In the genomic region with DNA sequence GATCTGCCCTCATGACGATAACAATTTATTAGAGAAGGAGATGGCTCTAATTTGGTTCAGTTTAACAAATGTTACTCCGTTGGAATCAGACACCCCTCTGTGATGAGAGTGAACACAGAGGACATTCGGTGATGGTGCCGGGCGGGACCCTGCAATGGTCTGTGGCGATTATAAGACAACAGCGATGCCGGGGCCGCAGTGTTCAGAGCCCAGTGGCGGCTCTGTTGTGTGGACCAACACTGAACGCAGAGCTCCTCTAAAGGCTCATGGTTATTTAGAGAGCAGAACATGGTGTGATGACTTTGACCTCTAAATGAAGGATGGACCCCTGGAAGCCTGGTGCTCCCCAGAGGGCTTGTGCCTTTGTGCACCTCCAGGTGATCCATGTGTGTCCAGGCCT, we compare ENCODE assay signal across 37 cellular contexts. TPM values are rescaled to one million over a fixed set of nuclear protein-coding genes. Genes with fewer than 3 reads are reported as not detected.
"Had no signal": no experiment of that assay in that cellular context is flagged by ENCODE, and none has a peak within 500 bp of the region (broad histone marks: within the 10 kb centered on the region; RNA-seq: fewer than 3 reads in every experiment).

No MANE protein-coding gene starts in this region.

- DNase-seq: activated B cell treated with CpG ODN at 0.5 μM for 24 hours; activated CD4-positive, alpha-beta memory T cell treated with anti-CD3 and anti-CD28 coated beads for 36 hours; activated CD4-positive, alpha-beta T cell treated with anti-CD3 and anti-CD28 coated beads for 4 hours; activated CD4-positive, alpha-beta T cell treated with anti-CD3 and anti-CD28 coated beads, Interleukin-2, amount 10 ng/mL, durations not matched to agents 24 days and 14 days; activated CD4-positive, alpha-beta T cell treated with anti-CD3 and anti-CD28 coated beads, Interleukin-2, amount 50 U/mL, for 1 hour; activated CD4-positive, alpha-beta T cell treated with anti-CD3 and anti-CD28 coated beads, Interleukin-2, amount 50 U/mL, for 4 hours; activated CD4-positive, CD25-positive, alpha-beta regulatory T cell treated with anti-CD3 and anti-CD28 coated beads, Interleukin-2, amount 50 U/mL, for 72 hours; activated CD8-positive, alpha-beta T cell treated with anti-CD3 and anti-CD28 coated beads for 36 hours; activated effector memory CD4-positive, alpha-beta T cell treated with anti-CD3 and anti-CD28 coated beads, Interleukin-2, amount 50 U/mL, for 16 hours; activated gamma-delta T cell treated with Interleukin-2 at 50 U/mL for 16 hours; activated naive CD4-positive, alpha-beta T cell; activated naive CD4-positive, alpha-beta T cell treated with anti-CD3 and anti-CD28 coated beads for 36 hours; activated naive CD4-positive, alpha-beta T cell treated with anti-CD3 and anti-CD28 coated beads, Interleukin-2, amount 50 U/mL, for 16 hours; activated naive CD8-positive, alpha-beta T cell treated with anti-CD3 and anti-CD28 coated beads for 36 hours; activated T-cell treated with anti-CD3 and anti-CD28 coated beads for 4 hours; activated T-cell treated with anti-CD3 and anti-CD28 coated beads, Interleukin-2, amount 50 U/mL, for 1 hour; activated T-cell treated with anti-CD3 and anti-CD28 coated beads, Interleukin-2, amount 50 U/mL, for 4 hours; activated T-cell treated with anti-CD3 and anti-CD28 coated beads, Interleukin-2, amount 50 U/mL, for 72 hours; adrenal gland; amniotic stem cell; aorta; body of pancreas; brain microvascular endothelial cell; caudate nucleus; SW 1271; T-helper 1 cell; T-helper 2 cell; T-helper 9 cell had no signal

- H3K9me3 ChIP-seq: adrenal gland, body of pancreas, breast epithelium had no signal

- H3K4me1 Mint-ChIP-seq: activated CD4-positive, alpha-beta T cell treated with anti-CD3 and anti-CD28 coated beads, Interleukin-2, amount 10 ng/mL, durations not matched to agents 24 days and 14 days; activated T-helper 17 cell treated with anti-CD3 and anti-CD28 coated beads, Interleukin-2, amount 50 U/mL, for 72 hours; central memory CD8-positive, alpha-beta T cell had no signal

- H3K36me3 Mint-ChIP-seq: activated CD4-positive, alpha-beta memory T cell treated with anti-CD3 and anti-CD28 coated beads for 36 hours; activated naive CD8-positive, alpha-beta T cell treated with anti-CD3 and anti-CD28 coated beads for 36 hours had no signal

- ATAC-seq: activated CD8-positive, alpha-beta T cell treated with anti-CD3 and anti-CD28 coated beads for 36 hours; activated naive CD4-positive, alpha-beta T cell treated with anti-CD3 and anti-CD28 coated beads, Interleukin-2, amount 50 U/mL, for 72 hours; activated T-cell treated with anti-CD3 and anti-CD28 coated beads, Interleukin-2, amount 50 U/mL, for 4 hours; activated T-cell treated with anti-CD3 and anti-CD28 coated beads, Interleukin-2, amount 50 U/mL, for 72 hours; activated T-helper 17 cell treated with anti-CD3 and anti-CD28 coated beads, Interleukin-2, amount 50 U/mL, for 72 hours; body of pancreas had no signal

- H3K27ac Mint-ChIP-seq: activated B cell treated with CpG ODN at 0.5 μM for 24 hours; activated CD4-positive, alpha-beta memory T cell treated with anti-CD3 and anti-CD28 coated beads for 36 hours; activated CD4-positive, alpha-beta T cell treated with anti-CD3 and anti-CD28 coated beads, Interleukin-2, amount 10 ng/mL, durations not matched to agents 24 days and 14 days; activated CD8-positive, alpha-beta T cell treated with anti-CD3 and anti-CD28 coated beads for 36 hours; activated naive CD4-positive, alpha-beta T cell treated with anti-CD3 and anti-CD28 coated beads for 36 hours; activated naive CD4-positive, alpha-beta T cell treated with anti-CD3 and anti-CD28 coated beads, Interleukin-2, amount 50 U/mL, for 72 hours; activated naive CD8-positive, alpha-beta T cell treated with anti-CD3 and anti-CD28 coated beads for 36 hours; activated T-cell treated with anti-CD3 and anti-CD28 coated beads, Interleukin-2, amount 50 U/mL, for 72 hours; activated T-helper 1 cell treated with anti-CD3 and anti-CD28 coated beads, Interleukin-12 subunit alpha, Interleukin-12 subunit beta, Interleukin-2, Interleukin-4 antibody, amounts not matched to agents 30 ng/mL and 10 ng/mL and 1 ng/mL, durations not matched to agents 14 hours and 24 hours and 36 hours; activated T-helper 17 cell treated with anti-CD3 and anti-CD28 coated beads, Interleukin-2, amount 50 U/mL, for 72 hours; T-helper 1 cell treated with Interleukin-12 subunit alpha and Interleukin-12 subunit beta and Interleukin-4 antibody, amounts not matched to agents 30 μg/mL and 1 μg/mL, for 36 hours; T-helper 2 cell treated with Interferon-gamma antibody and Interleukin-4, amounts not matched to agents 5 μg/mL and 100 μg/mL, for 36 hours had no signal

- H3K27ac ChIP-seq: adrenal gland, body of pancreas, brain microvascular endothelial cell, breast epithelium, VCaP had no signal

- H3K9me3 Mint-ChIP-seq: activated B cell treated with CpG ODN at 0.5 μM for 24 hours; activated CD4-positive, alpha-beta T cell treated with anti-CD3 and anti-CD28 coated beads, Interleukin-2, amount 10 ng/mL, durations not matched to agents 24 days and 14 days; activated CD8-positive, alpha-beta T cell treated with anti-CD3 and anti-CD28 coated beads for 36 hours; activated T-cell treated with anti-CD3 and anti-CD28 coated beads, Interleukin-2, amount 50 U/mL, for 4 hours; activated T-cell treated with anti-CD3 and anti-CD28 coated beads, Interleukin-2, amount 50 U/mL, for 72 hours; activated T-helper 1 cell treated with anti-CD3 and anti-CD28 coated beads, Interleukin-12 subunit alpha, Interleukin-12 subunit beta, Interleukin-2, Interleukin-4 antibody, amounts not matched to agents 30 ng/mL and 10 ng/mL and 1 ng/mL, durations not matched to agents 14 hours and 24 hours and 36 hours; activated T-helper 17 cell treated with anti-CD3 and anti-CD28 coated beads, Interleukin-2, amount 50 U/mL, for 72 hours; central memory CD8-positive, alpha-beta T cell; T-helper 1 cell treated with Interleukin-12 subunit alpha and Interleukin-12 subunit beta and Interleukin-4 antibody, amounts not matched to agents 30 μg/mL and 1 μg/mL, for 36 hours; T-helper 2 cell treated with Interferon-gamma antibody and Interleukin-4, amounts not matched to agents 5 μg/mL and 100 μg/mL, for 36 hours had no signal

- H3K27me3 Mint-ChIP-seq: activated B cell treated with CpG ODN at 0.5 μM for 24 hours; activated naive CD8-positive, alpha-beta T cell treated with anti-CD3 and anti-CD28 coated beads for 36 hours had no signal

- H3K4me1 ChIP-seq: adrenal gland, breast epithelium had no signal

- H3K36me3 ChIP-seq: adrenal gland, brain microvascular endothelial cell, breast epithelium had no signal

- H3K4me3 Mint-ChIP-seq: activated B cell treated with CpG ODN at 0.5 μM for 24 hours; activated CD4-positive, alpha-beta memory T cell treated with anti-CD3 and anti-CD28 coated beads for 36 hours; activated CD4-positive, alpha-beta T cell treated with anti-CD3 and anti-CD28 coated beads, Interleukin-2, amount 10 ng/mL, durations not matched to agents 24 days and 14 days; activated CD8-positive, alpha-beta T cell treated with anti-CD3 and anti-CD28 coated beads for 36 hours; activated naive CD4-positive, alpha-beta T cell treated with anti-CD3 and anti-CD28 coated beads for 36 hours; activated naive CD8-positive, alpha-beta T cell treated with anti-CD3 and anti-CD28 coated beads for 36 hours; activated T-cell treated with anti-CD3 and anti-CD28 coated beads, Interleukin-2, amount 50 U/mL, for 4 hours; activated T-cell treated with anti-CD3 and anti-CD28 coated beads, Interleukin-2, amount 50 U/mL, for 72 hours; activated T-helper 1 cell treated with anti-CD3 and anti-CD28 coated beads, Interleukin-12 subunit alpha, Interleukin-12 subunit beta, Interleukin-2, Interleukin-4 antibody, amounts not matched to agents 30 ng/mL and 10 ng/mL and 1 ng/mL, durations not matched to agents 14 hours and 24 hours and 36 hours; activated T-helper 17 cell treated with anti-CD3 and anti-CD28 coated beads, Interleukin-2, amount 50 U/mL, for 72 hours; central memory CD8-positive, alpha-beta T cell; T-helper 1 cell treated with Interleukin-12 subunit alpha and Interleukin-12 subunit beta and Interleukin-4 antibody, amounts not matched to agents 30 μg/mL and 1 μg/mL, for 36 hours; T-helper 2 cell treated with Interferon-gamma antibody and Interleukin-4, amounts not matched to agents 5 μg/mL and 100 μg/mL, for 36 hours had no signal

- H3K4me3 ChIP-seq: adrenal gland, body of pancreas, breast epithelium had no signal

- H3K27me3 ChIP-seq: adrenal gland, body of pancreas, brain microvascular endothelial cell, breast epithelium had no signal

RNA-seq across cellular contexts. Expression of gene UBE2QL1, which starts 21.2 kb away (rescaled TPM):
- total RNA-seq: activated CD4-positive, alpha-beta memory T cell treated with anti-CD3 and anti-CD28 coated beads for 36 hours; activated CD8-positive, alpha-beta memory T cell treated with anti-CD3 and anti-CD28 coated beads for 36 hours; activated CD8-positive, alpha-beta T cell treated with anti-CD3 and anti-CD28 coated beads for 36 hours; activated naive CD4-positive, alpha-beta T cell treated with anti-CD3 and anti-CD28 coated beads for 36 hours; activated naive CD4-positive, alpha-beta T cell treated with anti-CD3 and anti-CD28 coated beads, Interleukin-2, amount 50 U/mL, for 72 hours; activated naive CD8-positive, alpha-beta T cell treated with anti-CD3 and anti-CD28 coated beads for 36 hours; activated T-cell treated with anti-CD3 and anti-CD28 coated beads, Interleukin-2, amount 50 U/mL, for 4 hours; activated T-helper 17 cell treated with anti-CD3 and anti-CD28 coated beads, Interleukin-2, amount 50 U/mL, for 72 hours had no signal
